9 cellular contexts compared by ENCODE assay signal in genomic region chr17:4834621-4835020, GRCh38. TPM values are rescaled to one million over a fixed set of nuclear protein-coding genes. Genes with fewer than 3 reads are reported as not detected.
A peak's percentile ranks its signal among the peaks of the same experiment; 100 is the strongest.
DNase-seq lines count a peak whose midpoint lies in the region; FAIRE-seq and TF ChIP-seq lines count a peak whose summit lies in the region.
"Had no signal": no experiment of that assay in that cellular context is flagged by ENCODE, and none has a peak within 500 bp of the region (broad histone marks: within the 10 kb centered on the region; RNA-seq: fewer than 3 reads in every experiment).

No MANE protein-coding gene starts in this region.

- H3K27ac ChIP-seq in ACC112 (ENCODE audit: low read depth, low read length) (no peak overlapping the region), HUES6 (ENCODE audit: low read depth, low read length) (no peak overlapping the region)

- no peak for TF ChIP-seq POLR2A in H54 (IDR thresholded peaks at IDR 0.05; ENCODE audit: low read depth, low read length)

- TF ChIP-seq CTCF in cardiac fibroblast (IDR thresholded peaks at IDR 0.05; ENCODE audit: low read depth, low read length), result no peak

- H3K36me3 ChIP-seq in ACC112 (ENCODE audit: insufficient read depth, low read length) (peaks cover 8% of the 10 kb centered on the region; the same call in 1 of the 2 replicates), HUES6 (ENCODE audit: control insufficient read depth, insufficient read depth, low read length) (0 out of 2 replicates have a peak, but pooled peaks cover 4% of the 10 kb centered on the region), mucosa of stomach (ENCODE audit: control insufficient read depth, insufficient read depth, low read length) (no peaks in the 10 kb centered on the region)
- H3K36me3 ChIP-seq: cardiac muscle cell had no signal

- H3K27me3 ChIP-seq in ACC112 (ENCODE audit: insufficient read depth, low read length), result no peaks in the 10 kb centered on the region
- H3K27me3 ChIP-seq in HUES6 (ENCODE audit: control insufficient read depth, insufficient read depth, low read length), result no peaks in the 10 kb centered on the region
- no peaks in the 10 kb centered on the region for H3K27me3 ChIP-seq in mucosa of stomach (ENCODE audit: control insufficient read depth, insufficient read depth, low read length)
- H3K27me3 ChIP-seq: cardiac muscle cell had no signal

- H3K79me2 ChIP-seq in ACC112 (ENCODE audit: control insufficient read depth, insufficient read depth, low read length, unreplicated experiment), result peaks cover 59% of the 10 kb centered on the region

- peak overlapping the region; percentile 82 for H3K9ac ChIP-seq in HUES6 (ENCODE audit: low read length)
- H3K9ac ChIP-seq in mucosa of stomach (ENCODE audit: low read length), result peak overlapping the region; percentile 77

- H3K4me3 ChIP-seq in ACC112 (ENCODE audit: low read depth, low read length) (peak overlapping the region; percentile 85), HUES6 (ENCODE audit: low read depth, low read length) (peak overlapping the region; percentile 88), cardiac fibroblast (replicated peaks in 1 of 2; ENCODE audit: low read depth in 2 of 2, low read length in 2 of 2) (peak overlapping the region; percentile 75 to 96), mucosa of stomach (ENCODE audit: low read length) (peak overlapping the region; percentile 14)

- H2AFZ ChIP-seq in ACC112 (ENCODE audit: low read length, unreplicated experiment), result no peak overlapping the region

- H3K4me1 ChIP-seq in ACC112 (ENCODE audit: control insufficient read depth, insufficient read depth, low read length, unreplicated experiment) (peaks cover 15% of the 10 kb centered on the region), HUES6 (ENCODE audit: control insufficient read depth, insufficient read depth, low read length) (peaks cover 17% of the 10 kb centered on the region), mucosa of stomach (ENCODE audit: control insufficient read depth, insufficient read depth, low read length) (peaks cover 23% of the 10 kb centered on the region)

- no peak for DNase-seq in cardiac fibroblast (ENCODE audit: low read depth in 2 of 2)
- DNase-seq in H54 (ENCODE audit: insufficient read length, low spot score), result no peak
- no peak for DNase-seq in CD1c-positive myeloid dendritic cell (ENCODE audit: extremely low spot score)
- no peak for DNase-seq in A172 (ENCODE audit: low spot score)
- DNase-seq in NCI-H345 (lab: John Stamatoyannopoulos, UW), result no peak

- FAIRE-seq in H54 (lab: Jason Lieb, UNC), result no peak

- H3K9me3 ChIP-seq in HUES6 (ENCODE audit: control insufficient read depth, insufficient read depth, low read depth, low read length) (no peaks in the 10 kb centered on the region), mucosa of stomach (ENCODE audit: control insufficient read depth, low read length) (no peaks in the 10 kb centered on the region)

RNA-seq across cellular contexts. Expression of gene MINK1, which starts 1.5 kb away (rescaled TPM):
- 31.4 and 31.6 TPM in 2 replicates for total RNA-seq in A172 (2014; rRNA removed; shearing (Covaris generic))

RNA-seq across cellular contexts. Expression of gene PLD2, which starts 27.7 kb away (rescaled TPM):
- 17.6 and 18.0 TPM in 2 replicates for total RNA-seq in A172 (2014; rRNA removed; shearing (Covaris generic))

RNA-seq across cellular contexts. Expression of gene PSMB6, which starts 38.7 kb away (rescaled TPM):
- 351 and 425 TPM in 2 replicates for total RNA-seq in A172 (2014; rRNA removed; shearing (Covaris generic))

RNA-seq across cellular contexts. Expression of gene GLTPD2, which starts 45.9 kb away (rescaled TPM):
- not detected in 2 replicates for total RNA-seq in A172 (2014; rRNA removed; shearing (Covaris generic))
- total RNA-seq: cardiac muscle cell had no signal

Comparison
In these comparisons a context has a peak if more than half of its experiments do, and no peak if none do; other contexts are left out.
1. H3K4me3 ChIP-seq: peak in every context shown above with its lines; median percentile 88 in HUES6; 86 in cardiac fibroblast; 85 in ACC112; 14 in mucosa of stomach.